ENCODE assay signal across 19 cellular contexts in the genomic region with DNA sequence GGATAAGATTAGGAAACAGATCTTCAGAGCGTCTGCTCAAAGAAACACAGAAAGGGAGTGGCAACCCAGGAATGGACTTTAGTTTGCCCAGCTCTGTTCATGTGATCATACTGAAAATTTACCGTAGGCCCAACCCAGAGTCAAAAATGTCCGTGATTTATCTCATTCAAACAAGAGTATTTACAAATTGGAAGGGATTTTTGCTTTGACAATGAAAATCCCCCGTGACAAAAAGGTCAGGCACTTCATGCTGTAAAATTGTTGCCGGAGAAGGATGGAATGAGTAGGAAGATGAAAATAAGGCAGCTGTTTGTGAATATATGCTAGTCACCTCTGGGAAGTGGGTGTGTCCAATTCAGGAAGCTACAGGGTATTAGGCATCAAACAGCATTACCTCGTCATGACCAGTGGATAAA. TPM values are rescaled to one million over a fixed set of nuclear protein-coding genes. Genes with fewer than 3 reads are reported as not detected.
A peak's percentile ranks its signal among the peaks of the same experiment; 100 is the strongest.
DNase-seq lines count a peak whose midpoint lies in the region; ATAC-seq, FAIRE-seq and TF ChIP-seq lines count a peak whose summit lies in the region.
"Had no signal": no experiment of that assay in that cellular context is flagged by ENCODE, and none has a peak within 500 bp of the region (broad histone marks: within the 10 kb centered on the region; RNA-seq: fewer than 3 reads in every experiment).

No MANE protein-coding gene starts in this region.

- CTCF ChIA-PET in A673 (lab: Charles Lee) = no interaction called here
- CTCF ChIA-PET in HCT116 (lab: Charles Lee) = no interaction called here

- H3K4me2 ChIP-seq in HCT116 (ENCODE audit: low read length) = no peak overlapping the region

- H3K4me1 ChIP-seq in A673 (ENCODE audit: insufficient read depth, low read length, poor library complexity, severe bottlenecking) = peaks cover 27% of the 10 kb centered on the region
- H3K4me1 ChIP-seq in HCT116 (ENCODE audit: control insufficient read depth in 1 of 2, insufficient read depth in 2 of 2, low read length in 2 of 2) = no peaks in the 10 kb centered on the region
- peaks cover 15% of the 10 kb centered on the region for H3K4me1 ChIP-seq in mucosa of descending colon (ENCODE audit: low read depth)

- peaks cover 4% of the 10 kb centered on the region; the same call in 1 of the 2 replicates for H3K9me2 ChIP-seq in HCT116 (ENCODE audit: insufficient read depth)

- no peak overlapping the region for H3K4me3 Mint-ChIP-seq in stimulated activated naive B cell treated with anti-CD40 and anti-IgM and Interleukin-4, amounts not matched to agents 10 μg/mL and 1 μg/mL and 100 μg/mL, for 72 hours
- H3K4me3 Mint-ChIP-seq: stimulated activated memory B cell treated with anti-CD40 and anti-IgM and Interleukin-4, amounts not matched to agents 10 μg/mL and 1 μg/mL and 100 μg/mL, for 72 hours had no signal

- no TSS peak for BruUV-seq in A673 (replicated peaks; lab: Mats Ljungman, UMichigan)
- BruUV-seq in HCT116 (replicated peaks; lab: Mats Ljungman, UMichigan) = no TSS peak

- ATAC-seq in HCT116 (no peak), mucosa of descending colon (peak; percentile 77)
- ATAC-seq in stimulated activated naive B cell treated with anti-CD40 and anti-IgM and Interleukin-4, amounts not matched to agents 10 μg/mL and 1 μg/mL and 100 μg/mL, for 72 hours (replicated peaks) = no peak
- ATAC-seq: K562; left cardiac atrium; stimulated activated memory B cell treated with anti-CD40 and anti-IgM and Interleukin-4, amounts not matched to agents 10 μg/mL and 1 μg/mL and 100 μg/mL, for 72 hours had no signal

- no peak overlapping the region for H3K9ac ChIP-seq in HCT116 (ENCODE audit: low read length)

- no peak for TF ChIP-seq CTCF in A673 (conservative IDR thresholded peaks at IDR 0.05; ENCODE audit: low read depth, low read length)
- TF ChIP-seq CTCF in HCT116 (IDR thresholded peaks at IDR 0.05 in 2 of 3, conservative IDR thresholded peaks at IDR 0.05 in 1 of 3; ENCODE audit: borderline replicate concordance in 1 of 3, insufficient read depth in 1 of 3, low read depth in 2 of 3, low read length in 2 of 3) = no peak
- no peak for TF ChIP-seq CTCF in bronchial epithelial cell (IDR thresholded peaks at IDR 0.05; ENCODE audit: insufficient read depth, low read length, severe bottlenecking)
- TF ChIP-seq CTCF in mucosa of descending colon (IDR thresholded peaks at IDR 0.05) = no peak

- H3K36me3 ChIP-seq in A673 (ENCODE audit: insufficient read depth, low read length, poor library complexity, severe bottlenecking) (no peaks in the 10 kb centered on the region), HCT116 (ENCODE audit: control insufficient read depth in 1 of 2, insufficient read depth in 2 of 2, low read length in 2 of 2) (no peaks in the 10 kb centered on the region), bronchial epithelial cell (ENCODE audit: control insufficient read depth, insufficient read depth, low read length) (no peaks in the 10 kb centered on the region), mucosa of descending colon (ENCODE audit: low read depth) (no peaks in the 10 kb centered on the region)
- H3K36me3 ChIP-seq: ovary had no signal

- FAIRE-seq in bronchial epithelial cell (lab: Jason Lieb, UNC) = no peak
- FAIRE-seq: K562 had no signal

- H3K4me3 ChIP-seq in A673 (ENCODE audit: low read depth, low read length, poor library complexity, severe bottlenecking) (no peak overlapping the region), HCT116 (replicated peaks in 1 of 2; ENCODE audit: low read depth in 1 of 2, low read length in 2 of 2) (no peak overlapping the region), bronchial epithelial cell (ENCODE audit: low read depth, low read length) (no peak overlapping the region), mucosa of descending colon (no peak overlapping the region)
- H3K4me3 ChIP-seq: K562, ovary had no signal

- H3K79me2 ChIP-seq in HCT116 (ENCODE audit: insufficient read depth, low read length) = no peaks in the 10 kb centered on the region

- no peak overlapping the region for H3K27ac Mint-ChIP-seq in stimulated activated naive B cell treated with anti-CD40 and anti-IgM and Interleukin-4, amounts not matched to agents 10 μg/mL and 1 μg/mL and 100 μg/mL, for 72 hours
- H3K27ac Mint-ChIP-seq: stimulated activated memory B cell treated with anti-CD40 and anti-IgM and Interleukin-4, amounts not matched to agents 10 μg/mL and 1 μg/mL and 100 μg/mL, for 72 hours had no signal

- intact Hi-C loops in A673 (cut with micrococcal nuclease; ENCODE audit: unreplicated experiment) = no loop called here
- intact Hi-C loops in HCT116 (cut with micrococcal nuclease) = no loop called here
- intact Hi-C loops in mucosa of descending colon (cut with DNase I, micrococcal nuclease) = loop anchor here in 1 of 2 donors (10.0 kb wide), 1 partner anchor 66 kb away; no protein-coding TSS in a partner anchor
- intact Hi-C loops in head of caudate nucleus (cut with DNase I) = no loop called here

- H3K9me3 ChIP-seq in A673 (ENCODE audit: low read depth, low read length, poor library complexity, severe bottlenecking) = no peaks in the 10 kb centered on the region
- H3K9me3 ChIP-seq in HCT116 (ENCODE audit: control insufficient read depth in 1 of 2, insufficient read depth in 1 of 2, low read depth in 1 of 2, low read length in 2 of 2) = no peaks in the 10 kb centered on the region
- H3K9me3 ChIP-seq in mucosa of descending colon = no peaks in the 10 kb centered on the region
- H3K9me3 ChIP-seq: ovary had no signal

- no peak for TF ChIP-seq POLR2A in HCT116 (IDR thresholded peaks at IDR 0.05; ENCODE audit: borderline replicate concordance, extremely low read depth, insufficient read depth, insufficient read length)

- peak overlapping the region; percentile 41 for H2AFZ ChIP-seq in HCT116 (ENCODE audit: low read depth, low read length, poor library complexity, severe bottlenecking)

- POLR2A ChIA-PET in A673 (lab: Charles Lee; ENCODE audit: low non-redundant PET) = interaction anchor here (0.6 kb wide), 1 partner anchor 30 kb away, joined by 6 read pairs; no protein-coding TSS in a partner anchor
- POLR2A ChIA-PET in HCT116 (lab: Charles Lee) = no interaction called here

- H3K27me3 ChIP-seq in A673 (replicated peaks; ENCODE audit: insufficient read depth, low read depth, low read length, poor library complexity) (no peaks in the 10 kb centered on the region), HCT116 (ENCODE audit: insufficient read depth, low read length) (no peaks in the 10 kb centered on the region), bronchial epithelial cell (ENCODE audit: control insufficient read depth, insufficient read depth, low read length) (no peaks in the 10 kb centered on the region)
- H3K27me3 ChIP-seq: ovary had no signal

- RAD21 ChIA-PET in HCT116 (lab: Charles Lee; ENCODE audit: low non-redundant PET in 1 of 2, low total read pairs in 2 of 2, uncharacterized antibody in 2 of 2, unreplicated experiment in 2 of 2) = no interaction called here

- H3K36me3 Mint-ChIP-seq in stimulated activated naive B cell treated with anti-CD40 and anti-IgM and Interleukin-4, amounts not matched to agents 10 μg/mL and 1 μg/mL and 100 μg/mL, for 72 hours = no peaks in the 10 kb centered on the region
- H3K36me3 Mint-ChIP-seq: stimulated activated memory B cell treated with anti-CD40 and anti-IgM and Interleukin-4, amounts not matched to agents 10 μg/mL and 1 μg/mL and 100 μg/mL, for 72 hours had no signal

- DNase-seq in A673 (ENCODE audit: low spot score) (peak; percentile 20), HCT116 (ENCODE audit: low read depth, low spot score) (no peak), bronchial epithelial cell (ENCODE audit: low read depth) (peak; percentile 30), mucosa of descending colon (peak in 1 of 3 donors; percentile 53), head of caudate nucleus (no peak), NCI-H2107 (lab: John Stamatoyannopoulos, UW) (no peak), CD1c-positive myeloid dendritic cell (ENCODE audit: extremely low spot score) (no peak)
- DNase-seq in stimulated activated naive B cell treated with anti-CD40 and anti-IgM and Interleukin-4, amounts not matched to agents 10 μg/mL and 1 μg/mL and 100 μg/mL, for 72 hours = no peak
- DNase-seq: activated CD4-positive, CD25-positive, alpha-beta regulatory T cell; activated gamma-delta T cell treated with Interleukin-2 at 50 U/mL for 16 hours; cortex of kidney; GF-D8; left cardiac atrium; NCI-H1694 treated with DMSO at 0.1 percent for 48 hours; ovary; stimulated activated CD4-positive, alpha-beta T cell treated with anti-CD3 and anti-CD28 coated beads, Interleukin-2, amount 100 ng/mL, for 48 hours had no signal

- no peaks in the 10 kb centered on the region for H3K4me1 Mint-ChIP-seq in stimulated activated naive B cell treated with anti-CD40 and anti-IgM and Interleukin-4, amounts not matched to agents 10 μg/mL and 1 μg/mL and 100 μg/mL, for 72 hours
- H3K4me1 Mint-ChIP-seq: stimulated activated memory B cell treated with anti-CD40 and anti-IgM and Interleukin-4, amounts not matched to agents 10 μg/mL and 1 μg/mL and 100 μg/mL, for 72 hours had no signal

- no peak for TF ChIP-seq RAD21 in HCT116 (IDR thresholded peaks at IDR 0.05; ENCODE audit: low read depth)

- no peaks in the 10 kb centered on the region for H3K27me3 Mint-ChIP-seq in stimulated activated naive B cell treated with anti-CD40 and anti-IgM and Interleukin-4, amounts not matched to agents 10 μg/mL and 1 μg/mL and 100 μg/mL, for 72 hours
- H3K27me3 Mint-ChIP-seq: stimulated activated memory B cell treated with anti-CD40 and anti-IgM and Interleukin-4, amounts not matched to agents 10 μg/mL and 1 μg/mL and 100 μg/mL, for 72 hours had no signal

- no peaks in the 10 kb centered on the region for H3K9me3 Mint-ChIP-seq in stimulated activated naive B cell treated with anti-CD40 and anti-IgM and Interleukin-4, amounts not matched to agents 10 μg/mL and 1 μg/mL and 100 μg/mL, for 72 hours
- H3K9me3 Mint-ChIP-seq: stimulated activated memory B cell treated with anti-CD40 and anti-IgM and Interleukin-4, amounts not matched to agents 10 μg/mL and 1 μg/mL and 100 μg/mL, for 72 hours had no signal

- H4K20me1 ChIP-seq in HCT116 (ENCODE audit: insufficient read depth) = no peaks in the 10 kb centered on the region

- no peak overlapping the region for H3K27ac ChIP-seq in A673 (ENCODE audit: low read depth, low read length, poor library complexity, severe bottlenecking)
- H3K27ac ChIP-seq in HCT116 (ENCODE audit: low read depth, low read length) = no peak overlapping the region
- H3K27ac ChIP-seq: ovary had no signal

TF ChIP-seq in HCT116, 20 proteins besides CTCF, POLR2A, EP300 and RAD21 (continues in another document):
- TF ChIP-seq ZFX (IDR thresholded peaks at IDR 0.05) (no peak), POLR2AphosphoS5 (IDR thresholded peaks at IDR 0.05; ENCODE audit: low read depth, low read length) (no peak), SRF (IDR thresholded peaks at IDR 0.05; ENCODE audit: low read depth) (no peak), TCF7L2 (IDR thresholded peaks at IDR 0.05; ENCODE audit: borderline replicate concordance, extremely low read depth, insufficient read depth, insufficient read length) (no peak)

RNA-seq across cellular contexts. Expression of a gene that starts 1.2 kb away (rescaled TPM):
- 1.8 and 2.1 TPM in 2 replicates for total RNA-seq in A673 (2021)
- total RNA-seq in HCT116 (2021; ENCODE audit: unreplicated experiment) = 0.10 TPM
- polyA plus RNA-seq in HCT116 (2012) = 0.01 TPM in 1 of 2 replicates, not detected in the other
- 0.13 and 0.26 TPM in 2 replicates for total RNA-seq in bronchial epithelial cell
- total RNA-seq in mucosa of descending colon = 100 to 1,000 TPM; 115 to 306 (median 224) TPM
- polyA plus RNA-seq: BJ, K562 had no signal

Comparison
In these comparisons a context has a peak if more than half of its experiments do, and no peak if none do; other contexts are left out.
1. DNase-seq: peak in A673 (single experiment) and bronchial epithelial cell (single experiment); none in HCT116 (single experiment), head of caudate nucleus (0 of 42), NCI-H2107 (single experiment), stimulated activated naive B cell treated with anti-CD40 and anti-IgM and Interleukin-4, amounts not matched to agents 10 μg/mL and 1 μg/mL and 100 μg/mL, for 72 hours (single experiment) and CD1c-positive myeloid dendritic cell (single experiment).
2. RNA of a gene that starts 1.2 kb away (total RNA-seq): 115 to 306 TPM in mucosa of descending colon; 1.8 to 2.1 TPM in A673, 0.13 to 0.26 TPM in bronchial epithelial cell and 0.10 TPM in HCT116 (single experiment); every median in the first group is over 10 times any median in the second.